ENCODE assay signal across 8 cellular contexts in the genomic region with DNA sequence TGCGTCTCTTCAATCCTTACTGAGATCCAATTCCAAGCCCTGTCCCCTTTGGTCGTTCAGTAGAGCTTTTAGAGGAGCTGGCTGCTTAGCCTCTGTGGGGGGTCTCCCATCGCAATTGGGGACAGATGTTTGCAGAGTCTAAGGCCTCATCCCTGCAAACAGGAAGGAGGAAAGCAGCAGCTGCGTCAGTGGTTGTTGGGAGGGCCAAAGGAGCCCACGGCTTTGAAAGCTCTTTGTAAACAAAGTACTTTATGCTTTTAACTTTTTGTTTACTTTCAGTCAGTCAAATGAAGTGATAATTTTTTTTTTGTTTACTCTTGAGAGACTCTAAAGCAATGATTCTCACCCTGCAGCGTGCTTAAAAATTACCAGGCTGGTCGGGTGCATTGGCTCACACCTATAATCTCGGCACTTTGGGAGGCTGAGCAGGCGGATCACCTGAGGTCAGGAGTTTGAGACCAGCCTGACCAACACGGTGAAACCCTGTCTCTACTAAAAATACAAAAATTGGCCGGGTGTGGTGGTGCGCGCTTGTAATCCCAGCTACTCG. TPM values are rescaled to one million over a fixed set of nuclear protein-coding genes. Genes with fewer than 3 reads are reported as not detected.
DNase-seq lines count a peak whose midpoint lies in the region; TF ChIP-seq lines count a peak whose summit lies in the region.

No MANE protein-coding gene starts in this region.

- DNase-seq in breast epithelium (ENCODE audit: low spot score in 2 of 2) (no peak), mammary epithelial cell (no peak), SHP77 (lab: John Stamatoyannopoulos, UW) (peak; percentile 63 to 68), left kidney (ENCODE audit: low read depth, low spot score) (peak; percentile 41), vagina (ENCODE audit: extremely low spot score in 2 of 2) (peak in 1 of 2 donors; percentile 93), Ammon's horn (ENCODE audit: low spot score) (no peak), T1000 (lab: John Stamatoyannopoulos, UW) (no peak)
- no peak for DNase-seq in activated CD4-positive, alpha-beta T cell treated with anti-CD3 and anti-CD28 coated beads, Interleukin-2, amount 50 U/mL, for 4 hours

- H3K4me2 ChIP-seq in mammary epithelial cell (ENCODE audit: insufficient read depth, low read depth, low read length), result no peak overlapping the region

- H3K27me3 ChIP-seq in breast epithelium, result no peaks in the 10 kb centered on the region
- H3K27me3 ChIP-seq in mammary epithelial cell (ENCODE audit: insufficient read depth, low read length), result no peaks in the 10 kb centered on the region
- H3K27me3 ChIP-seq in vagina, result no peaks in the 10 kb centered on the region

- TF ChIP-seq POLR2A in breast epithelium (IDR thresholded peaks at IDR 0.05) (no peak), vagina (IDR thresholded peaks at IDR 0.05) (no peak)

- no peaks in the 10 kb centered on the region for H3K9me3 ChIP-seq in breast epithelium
- no peaks in the 10 kb centered on the region for H3K9me3 ChIP-seq in mammary epithelial cell (replicated peaks; ENCODE audit: insufficient read depth, low read length)
- H3K9me3 ChIP-seq in vagina, result no peaks in the 10 kb centered on the region

- BruUV-seq in mammary epithelial cell (replicated peaks; lab: Mats Ljungman, UMichigan), result no TSS peak

- H3K4me3 ChIP-seq in breast epithelium (peak overlapping the region in 1 of 3 donors; percentile 4), mammary epithelial cell (replicated peaks in 1 of 3; ENCODE audit: insufficient read depth in 1 of 3, low read depth in 2 of 3, low read length in 3 of 3) (no peak overlapping the region), vagina (no peak overlapping the region)

- CTCF ChIA-PET in mammary epithelial cell (lab: Charles Lee; ENCODE audit: low non-redundant PET), result interaction anchor here (1.1 kb wide), 1 partner anchor 106 kb away, joined by 3 read pairs; no protein-coding TSS in a partner anchor

- TF ChIP-seq CTCF in breast epithelium (IDR thresholded peaks at IDR 0.05) (no peak), mammary epithelial cell (conservative IDR thresholded peaks at IDR 0.05 in 1 of 2, IDR thresholded peaks at IDR 0.05 in 1 of 2; ENCODE audit: extremely low read depth in 1 of 2, insufficient read depth in 1 of 2, low read depth in 1 of 2, low read length in 2 of 2) (no peak), vagina (IDR thresholded peaks at IDR 0.05) (no peak)

- H4K20me1 ChIP-seq in mammary epithelial cell (ENCODE audit: insufficient read depth, low read length), result no peaks in the 10 kb centered on the region

- H3K4me1 ChIP-seq in breast epithelium, result peaks cover 7 to 16% of the 10 kb centered on the region in 2 donors
- H3K4me1 ChIP-seq in mammary epithelial cell (ENCODE audit: insufficient read depth, low read length), result peaks cover 4% of the 10 kb centered on the region
- peaks cover 26% of the 10 kb centered on the region for H3K4me1 ChIP-seq in vagina

- H3K79me2 ChIP-seq in mammary epithelial cell (ENCODE audit: insufficient read depth, low read length), result no peaks in the 10 kb centered on the region

- 70% methylated on average over 8 of the region's 14 CpGs for WGBS in mammary epithelial cell (ENCODE audit: low coverage, missing lambda C conversion rate)

- no peak overlapping the region for H3K9ac ChIP-seq in mammary epithelial cell (ENCODE audit: insufficient read depth, low read length)

- H3K27ac ChIP-seq in breast epithelium (peak overlapping the region; percentile 56 to 91), mammary epithelial cell (ENCODE audit: insufficient read depth, low read depth, low read length) (no peak overlapping the region), vagina (peak overlapping the region; percentile 66)

- dilution Hi-C loops in mammary epithelial cell (cut with HindIII; ENCODE audit: low sequenced_read_pairs), result loop anchor here (25.0 kb wide), 1 partner anchor 446 kb away; a partner anchor contains a TSS

- H2AFZ ChIP-seq in mammary epithelial cell (ENCODE audit: low read depth, low read length), result no peak overlapping the region

- intact Hi-C loops in breast epithelium (cut with DNase I; ENCODE audit: low total_unique reads) (loop anchor here (5.0 kb wide), 1 partner anchor 101 kb away; no protein-coding TSS in a partner anchor), mammary epithelial cell (cut with micrococcal nuclease) (loop anchor here (5.0 kb wide), 1 partner anchor 751 kb away; no protein-coding TSS in a partner anchor), vagina (cut with DNase I) (no loop called here)

- in situ Hi-C loops in mammary epithelial cell (cut with MboI; ENCODE audit: low sequenced_read_pairs in 2 of 2), result loop anchor here (5.0 to 25.0 kb wide), 3 partner anchors 106 to 746 kb away; a partner anchor contains a TSS

- no peaks in the 10 kb centered on the region for H3K36me3 ChIP-seq in breast epithelium
- no peaks in the 10 kb centered on the region for H3K36me3 ChIP-seq in mammary epithelial cell (ENCODE audit: insufficient read depth, low read length)
- no peaks in the 10 kb centered on the region for H3K36me3 ChIP-seq in vagina

RNA-seq across cellular contexts. Expression of gene GREB1, which starts 49.4 kb away (rescaled TPM):
- 10 to 100 TPM in 2 of 3 donors, 1 to 10 TPM in 1; 5.4 to 83.6 (median 42.9) TPM for total RNA-seq in breast epithelium
- 1 to 10 TPM; 2.1 to 2.2 TPM for total RNA-seq in mammary epithelial cell
- 0.28 TPM for polyA plus RNA-seq in mammary epithelial cell
- polyA minus RNA-seq in mammary epithelial cell, result 1.7 TPM
- total RNA-seq in vagina, result 35.4 TPM

Comparison
In these comparisons a context has a peak if more than half of its experiments do, and no peak if none do; other contexts are left out.
1. DNase-seq: peak in SHP77 (2 of 2) and left kidney (single experiment); none in breast epithelium (0 of 2), mammary epithelial cell (single experiment), Ammon's horn (single experiment), activated CD4-positive, alpha-beta T cell treated with anti-CD3 and anti-CD28 coated beads, Interleukin-2, amount 50 U/mL, for 4 hours (0 of 2) and T1000 (single experiment).